1 cellular context compared by ENCODE assay signal in genomic region chr1:35192056-35192852, GRCh38.
TF ChIP-seq lines count a peak whose summit lies in the region.

No MANE protein-coding gene starts in this region.

TF ChIP-seq in K562, 482 proteins besides CTCF, POLR2A, EP300 and RAD21 (continued from another document and continues in another):
- TF ChIP-seq MBD2 (IDR thresholded peaks at IDR 0.05; ENCODE audit: borderline replicate concordance, low read depth), result no peak
- TF ChIP-seq ARID3B (CRISPR knock-in tag; IDR thresholded peaks at IDR 0.05; ENCODE audit: borderline replicate concordance), result no peak
- peak; percentile 61 for TF ChIP-seq SAP30 (IDR thresholded peaks at IDR 0.05; ENCODE audit: borderline replicate concordance, insufficient read depth, low read depth, low read length, poor library complexity, severe bottlenecking)
- TF ChIP-seq ZNF609 (CRISPR knock-in tag; IDR thresholded peaks at IDR 0.05; ENCODE audit: borderline replicate concordance), result peak; percentile 82; the same call in 1 of the 2 replicates
- TF ChIP-seq ATF7 (IDR thresholded peaks at IDR 0.05), result peak; percentile 50; the same call in 1 of the 2 replicates
- no peak for TF ChIP-seq ATF1 (CRISPR knock-in tag; IDR thresholded peaks at IDR 0.05)
- peak; percentile 46 for TF ChIP-seq ATF1 (tag; IDR thresholded peaks at IDR 0.05)
- no peak for TF ChIP-seq ETV5 (CRISPR knock-in tag; IDR thresholded peaks at IDR 0.05; ENCODE audit: low read depth)
- TF ChIP-seq ELF1 (tag; IDR thresholded peaks at IDR 0.05), result peak; percentile 69
- TF ChIP-seq ZFP91 (CRISPR knock-in tag; IDR thresholded peaks at IDR 0.05), result no peak
- TF ChIP-seq ASH1L (IDR thresholded peaks at IDR 0.05; ENCODE audit: borderline replicate concordance, low read depth, partially characterized antibody), result no peak
- TF ChIP-seq PCBP1 (IDR thresholded peaks at IDR 0.05; ENCODE audit: low read depth, low read length, poor library complexity, severe bottlenecking), result peak; percentile 88
- TF ChIP-seq CC2D1A (IDR thresholded peaks at IDR 0.05), result no peak
- TF ChIP-seq KLF13 (tag; IDR thresholded peaks at IDR 0.05; ENCODE audit: borderline replicate concordance, low read depth), result peak; percentile 55; the same call in 1 of the 2 replicates
- TF ChIP-seq FOXJ2 (tag; IDR thresholded peaks at IDR 0.05), result 0 out of 2 replicates have a peak, but pooled peaks have one; percentile 20
- no peak for TF ChIP-seq THRB (CRISPR knock-in tag; conservative IDR thresholded peaks at IDR 0.05)
- TF ChIP-seq IRF2 (CRISPR knock-in tag; IDR thresholded peaks at IDR 0.05), result no peak
- TF ChIP-seq HINFP (tag; conservative IDR thresholded peaks at IDR 0.05; ENCODE audit: low read depth), result no peak
- no peak for TF ChIP-seq GTF2B (IDR thresholded peaks at IDR 0.05; ENCODE audit: extremely low read depth, insufficient read length)
- TF ChIP-seq ZBTB49 (CRISPR knock-in tag; IDR thresholded peaks at IDR 0.05; ENCODE audit: borderline replicate concordance), result no peak
- TF ChIP-seq XRCC5 (IDR thresholded peaks at IDR 0.05; ENCODE audit: low read depth, low read length), result no peak
- TF ChIP-seq HNRNPLL (IDR thresholded peaks at IDR 0.05; ENCODE audit: low read depth, low read length, poor library complexity, severe bottlenecking), result peak; percentile 46
- TF ChIP-seq ZNF133 (CRISPR knock-in tag; IDR thresholded peaks at IDR 0.05), result no peak
- TF ChIP-seq ZNF212 (CRISPR knock-in tag; IDR thresholded peaks at IDR 0.05), result no peak
- TF ChIP-seq ZBTB43 (CRISPR knock-in tag; IDR thresholded peaks at IDR 0.05), result no peak
- TF ChIP-seq ZNF282 (CRISPR knock-in tag; IDR thresholded peaks at IDR 0.05), result no peak
- TF ChIP-seq CBX8 (IDR thresholded peaks at IDR 0.05; ENCODE audit: borderline replicate concordance, extremely low read depth, low read depth, low read length, poor library complexity, severe bottlenecking), result no peak
- TF ChIP-seq RFX1 (IDR thresholded peaks at IDR 0.05), result no peak
- no peak for TF ChIP-seq HES1 (IDR thresholded peaks at IDR 0.05; ENCODE audit: low read depth)
- TF ChIP-seq RFX7 (CRISPR knock-in tag; IDR thresholded peaks at IDR 0.05), result no peak
- TF ChIP-seq AFF1 (IDR thresholded peaks at IDR 0.05; ENCODE audit: low read depth in 1 of 2, partially characterized antibody in 2 of 2), result no peak
- TF ChIP-seq CTCFL (IDR thresholded peaks at IDR 0.05; ENCODE audit: borderline replicate concordance, insufficient read depth, low read depth, low read length, poor library complexity, severe bottlenecking), result no peak
- no peak for TF ChIP-seq MECOM (CRISPR knock-in tag; IDR thresholded peaks at IDR 0.05)
- TF ChIP-seq EGR1 (conservative IDR thresholded peaks at IDR 0.05), result peak; percentile 92
- no peak for TF ChIP-seq CREBBP (IDR thresholded peaks at IDR 0.05; ENCODE audit: low read depth, low read length)
